In the genomic region with DNA sequence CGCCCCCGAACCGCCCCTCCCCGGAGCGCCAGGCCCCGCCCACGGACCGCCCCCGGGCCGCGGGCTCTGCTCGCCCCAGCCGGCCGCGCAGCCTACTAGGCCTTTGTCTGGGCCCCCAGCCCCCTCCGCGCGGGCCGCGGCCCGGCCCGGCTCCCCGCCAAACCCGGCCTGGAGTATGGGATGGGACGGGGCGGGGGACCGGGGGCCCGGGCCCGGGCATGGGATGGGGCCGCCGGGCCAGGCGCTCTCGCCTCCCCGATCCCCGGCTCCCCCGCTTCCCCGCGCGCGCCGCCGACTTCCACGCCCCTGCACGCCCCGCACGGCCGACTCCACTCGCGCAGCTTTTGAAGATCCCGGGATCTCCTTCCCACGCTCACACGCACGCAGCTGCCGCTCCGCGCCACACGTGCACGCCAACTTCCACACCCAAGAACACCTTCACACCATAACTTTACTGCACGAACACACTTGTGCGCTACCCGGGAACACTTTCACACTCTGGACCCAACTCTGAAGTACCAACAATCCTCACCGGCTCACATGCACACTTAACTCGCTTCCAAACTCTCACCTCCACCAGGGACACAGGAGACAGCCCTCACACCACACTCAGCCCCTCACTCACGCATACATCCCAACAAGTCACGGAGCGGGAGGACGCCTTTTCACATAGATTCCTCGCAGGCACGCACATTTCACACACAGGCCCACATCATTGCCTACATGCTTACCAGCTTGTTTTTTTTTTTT, we compare ENCODE assay signal across 1 cellular context.
TF ChIP-seq lines count a peak whose summit lies in the region.

No MANE protein-coding gene starts in this region.

TF ChIP-seq in GM12878, 131 proteins besides CTCF, POLR2A, EP300 and RAD21 (continued from another document and continues in another):
- TF ChIP-seq ZBTB4 (CRISPR knock-in tag; IDR thresholded peaks at IDR 0.05) (no peak), MYB (IDR thresholded peaks at IDR 0.05; ENCODE audit: borderline replicate concordance, low read depth, low read length) (no peak), POLR2AphosphoS5 (IDR thresholded peaks at IDR 0.05; ENCODE audit: low read length) (no peak), ZNF207 (IDR thresholded peaks at IDR 0.05; ENCODE audit: borderline replicate concordance) (no peak), KLF5 (IDR thresholded peaks at IDR 0.05; ENCODE audit: partially characterized antibody) (no peak), ZNF24 (IDR thresholded peaks at IDR 0.05) (no peak), SMC3 (IDR thresholded peaks at IDR 0.05; ENCODE audit: borderline replicate concordance, low read length) (no peak), CHD2 (IDR thresholded peaks at IDR 0.05; ENCODE audit: borderline replicate concordance, low read depth, low read length) (no peak), ZNF217 (IDR thresholded peaks at IDR 0.05) (0 out of 2 replicates have a peak, but pooled peaks have one; percentile 25), SREBF1 (IDR thresholded peaks at IDR 0.05; ENCODE audit: low read length) (no peak), MTA2 (IDR thresholded peaks at IDR 0.05; ENCODE audit: low read depth) (no peak), TBL1XR1 (IDR thresholded peaks at IDR 0.05; ENCODE audit: low read depth, low read length) (no peak), SP1 (IDR thresholded peaks at IDR 0.05; ENCODE audit: low read depth, low read length) (peak; percentile 18), RCOR1 (conservative IDR thresholded peaks at IDR 0.05; ENCODE audit: low read depth, low read length) (no peak), ASH2L (IDR thresholded peaks at IDR 0.05; ENCODE audit: borderline replicate concordance, low read depth) (no peak), RUNX3 (IDR thresholded peaks at IDR 0.05; ENCODE audit: low read length) (no peak), LARP7 (IDR thresholded peaks at IDR 0.05) (peak; percentile 74; the same call in 1 of the 2 replicates), PAX5 (IDR thresholded peaks at IDR 0.05; ENCODE audit: borderline replicate concordance, low read depth, low read length) (no peak), TCF3 (IDR thresholded peaks at IDR 0.05; ENCODE audit: borderline replicate concordance, insufficient read depth, low read depth, low read length) (no peak), TCF12 (IDR thresholded peaks at IDR 0.05; ENCODE audit: low read depth, low read length) (no peak), MXI1 (IDR thresholded peaks at IDR 0.05; ENCODE audit: low read depth, low read length) (0 out of 2 replicates have a peak, but pooled peaks have one; percentile 21), POU2F2 (IDR thresholded peaks at IDR 0.05; ENCODE audit: borderline replicate concordance, low read depth, low read length) (no peak), ZNF384 (IDR thresholded peaks at IDR 0.05; ENCODE audit: borderline replicate concordance, low read depth, low read length) (no peak), BHLHE40 (IDR thresholded peaks at IDR 0.05; ENCODE audit: borderline replicate concordance in 1 of 2, low read depth in 2 of 2, low read length in 1 of 2) (peak; percentile 67 to 89; a peak in 3 of 4 replicates), DPF2 (IDR thresholded peaks at IDR 0.05) (peak; percentile 58; the same call in 1 of the 2 replicates), ZNF622 (IDR thresholded peaks at IDR 0.05) (no peak), IRF4 (IDR thresholded peaks at IDR 0.05; ENCODE audit: low read depth, low read length) (no peak), NBN (IDR thresholded peaks at IDR 0.05) (no peak), HSF1 (IDR thresholded peaks at IDR 0.05; ENCODE audit: low read depth, low read length) (no peak), IKZF2 (IDR thresholded peaks at IDR 0.05) (no peak), FOS (IDR thresholded peaks at IDR 0.05; ENCODE audit: borderline replicate concordance, extremely low read depth, insufficient read length) (no peak), CBFB (IDR thresholded peaks at IDR 0.05; ENCODE audit: low read depth) (no peak), SUPT20H (IDR thresholded peaks at IDR 0.05; ENCODE audit: borderline replicate concordance, control insufficient read depth, low read depth, low read length) (no peak), NR2C1 (IDR thresholded peaks at IDR 0.05) (no peak), EED (IDR thresholded peaks at IDR 0.05; ENCODE audit: low read depth) (no peak), BACH1 (IDR thresholded peaks at IDR 0.05; ENCODE audit: borderline replicate concordance) (peak; percentile 51), SMAD1 (IDR thresholded peaks at IDR 0.05; ENCODE audit: low read depth, partially characterized antibody) (no peak), CREB1 (IDR thresholded peaks at IDR 0.05; ENCODE audit: low read depth) (no peak), SIN3A (IDR thresholded peaks at IDR 0.05; ENCODE audit: low read depth, low read length) (no peak), NFYA (IDR thresholded peaks at IDR 0.05; ENCODE audit: borderline replicate concordance, low read depth, low read length) (no peak), HDAC6 (IDR thresholded peaks at IDR 0.05; ENCODE audit: unreplicated experiment) (no peak), SPI1 (IDR thresholded peaks at IDR 0.05; ENCODE audit: borderline replicate concordance, insufficient read depth, low read depth, low read length) (no peak), PKNOX1 (IDR thresholded peaks at IDR 0.05) (no peak), BCL3 (IDR thresholded peaks at IDR 0.05; ENCODE audit: borderline replicate concordance, insufficient read depth, low read depth, low read length, poor library complexity, severe bottlenecking) (no peak), POLR2AphosphoS2 (IDR thresholded peaks at IDR 0.05; ENCODE audit: low read depth, low read length) (no peak)
- TF ChIP-seq, protein P1, sequence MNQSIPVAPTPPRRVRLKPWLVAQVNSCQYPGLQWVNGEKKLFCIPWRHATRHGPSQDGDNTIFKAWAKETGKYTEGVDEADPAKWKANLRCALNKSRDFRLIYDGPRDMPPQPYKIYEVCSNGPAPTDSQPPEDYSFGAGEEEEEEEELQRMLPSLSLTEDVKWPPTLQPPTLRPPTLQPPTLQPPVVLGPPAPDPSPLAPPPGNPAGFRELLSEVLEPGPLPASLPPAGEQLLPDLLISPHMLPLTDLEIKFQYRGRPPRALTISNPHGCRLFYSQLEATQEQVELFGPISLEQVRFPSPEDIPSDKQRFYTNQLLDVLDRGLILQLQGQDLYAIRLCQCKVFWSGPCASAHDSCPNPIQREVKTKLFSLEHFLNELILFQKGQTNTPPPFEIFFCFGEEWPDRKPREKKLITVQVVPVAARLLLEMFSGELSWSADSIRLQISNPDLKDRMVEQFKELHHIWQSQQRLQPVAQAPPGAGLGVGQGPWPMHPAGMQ (IDR thresholded peaks at IDR 0.05; ENCODE audit: borderline replicate concordance): no peak
- TF ChIP-seq, protein P2, sequence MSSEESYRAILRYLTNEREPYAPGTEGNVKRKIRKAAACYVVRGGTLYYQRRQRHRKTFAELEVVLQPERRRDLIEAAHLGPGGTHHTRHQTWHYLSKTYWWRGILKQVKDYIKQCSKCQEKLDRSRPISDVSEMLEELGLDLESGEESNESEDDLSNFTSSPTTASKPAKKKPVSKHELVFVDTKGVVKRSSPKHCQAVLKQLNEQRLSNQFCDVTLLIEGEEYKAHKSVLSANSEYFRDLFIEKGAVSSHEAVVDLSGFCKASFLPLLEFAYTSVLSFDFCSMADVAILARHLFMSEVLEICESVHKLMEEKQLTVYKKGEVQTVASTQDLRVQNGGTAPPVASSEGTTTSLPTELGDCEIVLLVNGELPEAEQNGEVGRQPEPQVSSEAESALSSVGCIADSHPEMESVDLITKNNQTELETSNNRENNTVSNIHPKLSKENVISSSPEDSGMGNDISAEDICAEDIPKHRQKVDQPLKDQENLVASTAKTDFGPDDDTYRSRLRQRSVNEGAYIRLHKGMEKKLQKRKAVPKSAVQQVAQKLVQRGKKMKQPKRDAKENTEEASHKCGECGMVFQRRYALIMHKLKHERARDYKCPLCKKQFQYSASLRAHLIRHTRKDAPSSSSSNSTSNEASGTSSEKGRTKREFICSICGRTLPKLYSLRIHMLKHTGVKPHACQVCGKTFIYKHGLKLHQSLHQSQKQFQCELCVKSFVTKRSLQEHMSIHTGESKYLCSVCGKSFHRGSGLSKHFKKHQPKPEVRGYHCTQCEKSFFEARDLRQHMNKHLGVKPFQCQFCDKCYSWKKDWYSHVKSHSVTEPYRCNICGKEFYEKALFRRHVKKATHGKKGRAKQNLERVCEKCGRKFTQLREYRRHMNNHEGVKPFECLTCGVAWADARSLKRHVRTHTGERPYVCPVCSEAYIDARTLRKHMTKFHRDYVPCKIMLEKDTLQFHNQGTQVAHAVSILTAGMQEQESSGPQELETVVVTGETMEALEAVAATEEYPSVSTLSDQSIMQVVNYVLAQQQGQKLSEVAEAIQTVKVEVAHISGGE (CRISPR knock-in tag; IDR thresholded peaks at IDR 0.05): no peak
- TF ChIP-seq, protein P3, sequence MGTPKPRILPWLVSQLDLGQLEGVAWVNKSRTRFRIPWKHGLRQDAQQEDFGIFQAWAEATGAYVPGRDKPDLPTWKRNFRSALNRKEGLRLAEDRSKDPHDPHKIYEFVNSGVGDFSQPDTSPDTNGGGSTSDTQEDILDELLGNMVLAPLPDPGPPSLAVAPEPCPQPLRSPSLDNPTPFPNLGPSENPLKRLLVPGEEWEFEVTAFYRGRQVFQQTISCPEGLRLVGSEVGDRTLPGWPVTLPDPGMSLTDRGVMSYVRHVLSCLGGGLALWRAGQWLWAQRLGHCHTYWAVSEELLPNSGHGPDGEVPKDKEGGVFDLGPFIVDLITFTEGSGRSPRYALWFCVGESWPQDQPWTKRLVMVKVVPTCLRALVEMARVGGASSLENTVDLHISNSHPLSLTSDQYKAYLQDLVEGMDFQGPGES (IDR thresholded peaks at IDR 0.05): no peak
